ENCODE assay signal across 9 cellular contexts in genomic region chr6:143536461-143536865, GRCh38. TPM values are rescaled to one million over a fixed set of nuclear protein-coding genes. Genes with fewer than 3 reads are reported as not detected.
DNase-seq lines count a peak whose midpoint lies in the region; ATAC-seq and TF ChIP-seq lines count a peak whose summit lies in the region.
"Had no signal": no experiment of that assay in that cellular context is flagged by ENCODE, and none has a peak within 500 bp of the region (broad histone marks: within the 10 kb centered on the region; RNA-seq: fewer than 3 reads in every experiment).

No MANE protein-coding gene starts in this region.

- DNase-seq in BJ (ENCODE audit: low read depth) (no peak), SK-N-DZ (ENCODE audit: low spot score) (peak; percentile 16), left ventricle myocardium inferior (peak; percentile 55), sciatic nerve (ENCODE audit: low spot score) (peak; percentile 65), medulla oblongata (ENCODE audit: extremely low spot score) (no peak)

- H3K4me1 ChIP-seq in left ventricle myocardium inferior: peaks cover 17% of the 10 kb centered on the region

- peak overlapping the region; percentile 86 for H3K4me3 Mint-ChIP-seq in activated naive CD4-positive, alpha-beta T cell treated with anti-CD3 and anti-CD28 coated beads, Interleukin-2, amount 50 U/mL, for 24 hours

- TF ChIP-seq CTCF in BJ (IDR thresholded peaks at IDR 0.05; ENCODE audit: insufficient read depth, low read depth, low read length): no peak
- TF ChIP-seq CTCF in left ventricle myocardium inferior (IDR thresholded peaks at IDR 0.05; ENCODE audit: borderline replicate concordance): no peak

- H3K27ac ChIP-seq in left ventricle myocardium inferior (replicated peaks): peak overlapping the region; percentile 78

- intact Hi-C loops in left ventricle myocardium inferior (cut with micrococcal nuclease): no loop called here
- intact Hi-C loops in sciatic nerve (cut with DNase I): no loop called here

- no peaks in the 10 kb centered on the region for H3K9me3 Mint-ChIP-seq in activated naive CD4-positive, alpha-beta T cell treated with anti-CD3 and anti-CD28 coated beads, Interleukin-2, amount 50 U/mL, for 24 hours

- H3K36me3 ChIP-seq in BJ (ENCODE audit: control insufficient read depth, insufficient read depth, low read length): no peaks in the 10 kb centered on the region
- no peaks in the 10 kb centered on the region for H3K36me3 ChIP-seq in left ventricle myocardium inferior

- H3K36me3 Mint-ChIP-seq in activated naive CD4-positive, alpha-beta T cell treated with anti-CD3 and anti-CD28 coated beads, Interleukin-2, amount 50 U/mL, for 24 hours: no peaks in the 10 kb centered on the region

- H3K27ac Mint-ChIP-seq in activated naive CD4-positive, alpha-beta T cell treated with anti-CD3 and anti-CD28 coated beads, Interleukin-2, amount 50 U/mL, for 24 hours: no peak overlapping the region

- H3K27me3 ChIP-seq in BJ (ENCODE audit: control insufficient read depth, insufficient read depth, low read length) (peaks cover 2% of the 10 kb centered on the region; the same call in 1 of the 2 replicates), left ventricle myocardium inferior (ENCODE audit: low read depth) (no peaks in the 10 kb centered on the region)

- H3K9me3 ChIP-seq in left ventricle myocardium inferior (replicated peaks): no peaks in the 10 kb centered on the region

- H3K27me3 Mint-ChIP-seq in activated naive CD4-positive, alpha-beta T cell treated with anti-CD3 and anti-CD28 coated beads, Interleukin-2, amount 50 U/mL, for 24 hours: no peaks in the 10 kb centered on the region

- H3K4me3 ChIP-seq in BJ (ENCODE audit: low read depth, low read length) (peak overlapping the region; percentile 47), left ventricle myocardium inferior (peak overlapping the region; percentile 72)
- H3K4me3 ChIP-seq: K562 had no signal

- peaks cover 41% of the 10 kb centered on the region for H3K4me1 Mint-ChIP-seq in activated naive CD4-positive, alpha-beta T cell treated with anti-CD3 and anti-CD28 coated beads, Interleukin-2, amount 50 U/mL, for 24 hours

- POLR2A ChIA-PET in BJ (lab: Charles Lee): no interaction called here

- CTCF ChIA-PET in BJ (lab: Yijun Ruan, JAX): interaction anchor here (0.9 to 1.9 kb wide), 5 partner anchors 12 to 477 kb away, joined by 3 to 9 read pairs (median 4); no protein-coding TSS in a partner anchor

- ATAC-seq in GM19372 (IDR thresholded peaks at IDR 0.05; ENCODE audit: low read depth, unreplicated experiment) (peak; percentile 72), HG03439 (IDR thresholded peaks at IDR 0.05; ENCODE audit: unreplicated experiment) (peak; percentile 65), sciatic nerve (peak; percentile 63)
- ATAC-seq: K562 had no signal

RNA-seq across cellular contexts. Expression of gene FUCA2, which starts 24.9 kb away (rescaled TPM):
- 37.1 and 47.7 TPM in 2 replicates for polyA plus RNA-seq in BJ (2011; rRNA removed)
- 10.3 and 14.3 TPM in 2 replicates for polyA minus RNA-seq in BJ (2011; rRNA and poly(A)+ RNA removed)
- polyA plus RNA-seq in SK-N-DZ (2014; cell fraction: cytosol; rRNA removed): 0.07 TPM in 1 of 2 replicates, not detected in the other
- polyA plus RNA-seq in SK-N-DZ (2014; cell fraction: nucleus; rRNA removed): not detected in 2 replicates
- total RNA-seq in left ventricle myocardium inferior: 44.5 TPM
- total RNA-seq in sciatic nerve: 41.4 TPM

Comparison
In these comparisons a context has a peak if more than half of its experiments do, and no peak if none do; other contexts are left out.
1. DNase-seq: peak in SK-N-DZ (single experiment), left ventricle myocardium inferior (single experiment) and sciatic nerve (single experiment); none in BJ (single experiment) and medulla oblongata (single experiment).
2. Peak in every context shown above with its lines, with median percentiles within 50 percentile points of each other: ATAC-seq.